ENCODE assay signal across 8 cellular contexts in genomic region chr2:219560037-219560892, GRCh38. TPM values are rescaled to one million over a fixed set of nuclear protein-coding genes. Genes with fewer than 3 reads are reported as not detected.
DNase-seq lines count a peak whose midpoint lies in the region; ATAC-seq and TF ChIP-seq lines count a peak whose summit lies in the region.

No MANE protein-coding gene starts in this region.

- DNase-seq in BE2C (no peak), GM20000 (ENCODE audit: low spot score) (peak; percentile 77), left colon (no peak), medulla oblongata (ENCODE audit: extremely low spot score) (no peak), NAMALWA (ENCODE audit: low spot score) (no peak), NCI-H128 (lab: John Stamatoyannopoulos, UW; ENCODE audit: unreplicated experiment) (no peak)
- DNase-seq in activated effector memory CD4-positive, alpha-beta T cell treated with anti-CD3 and anti-CD28 coated beads, Interleukin-2, amount 50 U/mL, for 16 hours: peak; percentile 71
- no peak for DNase-seq in activated naive CD8-positive, alpha-beta T cell treated with anti-CD3 and anti-CD28 coated beads, Interleukin-2, amount 50 U/mL, for 24 hours

- TF ChIP-seq CTCF in BE2C (IDR thresholded peaks at IDR 0.05; ENCODE audit: low read depth, low read length) (peak; percentile 60), GM20000 (IDR thresholded peaks at IDR 0.05; ENCODE audit: extremely low read depth, missing control alignments) (peak; percentile 56)

- intact Hi-C loops in left colon (cut with DNase I, micrococcal nuclease): no loop called here

- no peaks in the 10 kb centered on the region for H3K4me1 Mint-ChIP-seq in activated naive CD8-positive, alpha-beta T cell treated with anti-CD3 and anti-CD28 coated beads, Interleukin-2, amount 50 U/mL, for 24 hours

- peaks cover 30% of the 10 kb centered on the region for H3K36me3 ChIP-seq in BE2C

- H3K27ac Mint-ChIP-seq in activated naive CD8-positive, alpha-beta T cell treated with anti-CD3 and anti-CD28 coated beads, Interleukin-2, amount 50 U/mL, for 24 hours: no peak overlapping the region

- ATAC-seq in left colon: peak; percentile 78
- no peak for ATAC-seq in activated naive CD8-positive, alpha-beta T cell treated with anti-CD3 and anti-CD28 coated beads, Interleukin-2, amount 50 U/mL, for 24 hours

- H3K27me3 ChIP-seq in BE2C: no peaks in the 10 kb centered on the region

- H3K9me3 ChIP-seq in BE2C: no peaks in the 10 kb centered on the region

- H3K27me3 Mint-ChIP-seq in activated naive CD8-positive, alpha-beta T cell treated with anti-CD3 and anti-CD28 coated beads, Interleukin-2, amount 50 U/mL, for 24 hours: peaks cover 5% of the 10 kb centered on the region

- no peak overlapping the region for H3K4me3 Mint-ChIP-seq in activated naive CD8-positive, alpha-beta T cell treated with anti-CD3 and anti-CD28 coated beads, Interleukin-2, amount 50 U/mL, for 24 hours

- H3K4me3 ChIP-seq in BE2C (ENCODE audit: low read depth, low read length): no peak overlapping the region

- no peaks in the 10 kb centered on the region for H3K36me3 Mint-ChIP-seq in activated naive CD8-positive, alpha-beta T cell treated with anti-CD3 and anti-CD28 coated beads, Interleukin-2, amount 50 U/mL, for 24 hours (ENCODE audit: low read depth)

- peaks cover 10% of the 10 kb centered on the region; the same call in 1 of the 2 replicates for H3K4me1 ChIP-seq in BE2C

- no peaks in the 10 kb centered on the region for H3K9me3 Mint-ChIP-seq in activated naive CD8-positive, alpha-beta T cell treated with anti-CD3 and anti-CD28 coated beads, Interleukin-2, amount 50 U/mL, for 24 hours

RNA-seq across cellular contexts. Expression of gene OBSL1, which starts 11.1 kb away (rescaled TPM):
- 340 TPM for polyA plus RNA-seq in BE2C (2012; ENCODE audit: insufficient read depth, insufficient read length, low read depth)
- total RNA-seq in left colon: 10 to 100 TPM; 11.0 to 11.9 TPM

RNA-seq across cellular contexts. Expression of gene INHA, which starts 11.8 kb away (rescaled TPM):
- polyA plus RNA-seq in BE2C (2012; ENCODE audit: insufficient read depth, insufficient read length, low read depth): 7.7 TPM
- not detected for total RNA-seq in left colon

RNA-seq across cellular contexts. Expression of gene TMEM198, which starts 16.4 kb away (rescaled TPM):
- 110 TPM for polyA plus RNA-seq in BE2C (2012; ENCODE audit: insufficient read depth, insufficient read length, low read depth)
- 1 to 10 TPM; 1.4 to 1.6 TPM for total RNA-seq in left colon

RNA-seq across cellular contexts. Expression of gene CHPF, which starts 16.7 kb away (rescaled TPM):
- 304 TPM for polyA plus RNA-seq in BE2C (2012; ENCODE audit: insufficient read depth, insufficient read length, low read depth)
- total RNA-seq in left colon: 10 to 100 TPM; 27.8 to 37.2 TPM

RNA-seq across cellular contexts. Expression of gene STK11IP, which starts 37.4 kb away (rescaled TPM):
- polyA plus RNA-seq in BE2C (2012; ENCODE audit: insufficient read depth, insufficient read length, low read depth): 72.5 TPM
- 10 to 100 TPM; 27.9 to 35.5 TPM for total RNA-seq in left colon

Comparison
In these comparisons a context has a peak if more than half of its experiments do, and no peak if none do; other contexts are left out.
1. DNase-seq: peak in GM20000 (single experiment) and activated effector memory CD4-positive, alpha-beta T cell treated with anti-CD3 and anti-CD28 coated beads, Interleukin-2, amount 50 U/mL, for 16 hours (single experiment); none in BE2C (single experiment), left colon (0 of 2), medulla oblongata (single experiment), NAMALWA (single experiment), activated naive CD8-positive, alpha-beta T cell treated with anti-CD3 and anti-CD28 coated beads, Interleukin-2, amount 50 U/mL, for 24 hours (single experiment) and NCI-H128 (single experiment).